In genomic region chr15:74791007-74791406, GRCh38 we compare ENCODE assay signal across 13 cellular contexts. TPM values are rescaled to one million over a fixed set of nuclear protein-coding genes. Genes with fewer than 3 reads are reported as not detected.
DNase-seq lines count a peak whose midpoint lies in the region; ATAC-seq and TF ChIP-seq lines count a peak whose summit lies in the region.
"Had no signal": no experiment of that assay in that cellular context is flagged by ENCODE, and none has a peak within 500 bp of the region (broad histone marks: within the 10 kb centered on the region; RNA-seq: fewer than 3 reads in every experiment).

No MANE protein-coding gene starts in this region.

- peak overlapping the region; percentile 85 for H3K4me3 Mint-ChIP-seq in activated CD4-positive, alpha-beta memory T cell treated with anti-CD3 and anti-CD28 coated beads, Interleukin-2, amount 10 ng/mL, durations not matched to agents 7 days and 5 days
- no peak overlapping the region for H3K4me3 Mint-ChIP-seq in GM23338

- CTCF ChIA-PET in A673 (lab: Charles Lee), result no interaction called here
- CTCF ChIA-PET in activated CD4-positive, alpha-beta memory T cell treated with anti-CD3 and anti-CD28 coated beads, Interleukin-2, amount 10 ng/mL, durations not matched to agents 7 days and 5 days (lab: Charles Lee), result interaction anchor here (1.6 to 38.3 kb wide), 4 partner anchors 4 to 156 kb away, joined by 3 to 1235 read pairs (median 632); partner anchors contain the start of genes CPLX3, CSK and LMAN1L

- H3K27ac ChIP-seq in A673 (ENCODE audit: low read depth, low read length, poor library complexity, severe bottlenecking) (peak overlapping the region; percentile 42), GM23338 (ENCODE audit: low read depth) (no peak overlapping the region)

- H3K36me3 ChIP-seq in A673 (ENCODE audit: insufficient read depth, low read length, poor library complexity, severe bottlenecking), result peaks cover 8% of the 10 kb centered on the region
- no peaks in the 10 kb centered on the region for H3K36me3 ChIP-seq in mucosa of stomach (ENCODE audit: control insufficient read depth, insufficient read depth, low read length)
- no peaks in the 10 kb centered on the region for H3K36me3 ChIP-seq in GM23338 (ENCODE audit: insufficient read depth)
- H3K36me3 ChIP-seq: ovary had no signal

- no peaks in the 10 kb centered on the region for H3K27me3 Mint-ChIP-seq in activated CD4-positive, alpha-beta memory T cell treated with anti-CD3 and anti-CD28 coated beads, Interleukin-2, amount 10 ng/mL, durations not matched to agents 7 days and 5 days
- H3K27me3 Mint-ChIP-seq in GM23338 (ENCODE audit: insufficient read depth, low read depth, poor library complexity), result peaks cover 23% of the 10 kb centered on the region

- no peak overlapping the region for H2AFZ ChIP-seq in GM23338

- TF ChIP-seq CTCF in A673 (conservative IDR thresholded peaks at IDR 0.05; ENCODE audit: low read depth, low read length) (no peak), GM12864 (IDR thresholded peaks at IDR 0.05; ENCODE audit: low read depth, low read length, missing control alignments) (no peak), omental fat pad (IDR thresholded peaks at IDR 0.05) (no peak), GM23338 (conservative IDR thresholded peaks at IDR 0.05; ENCODE audit: low read depth in 2 of 2) (no peak)

- no peak for DNase-seq in A673 (ENCODE audit: low spot score)
- DNase-seq in GM12864 (ENCODE audit: low read depth), result no peak
- DNase-seq in activated CD4-positive, alpha-beta memory T cell treated with anti-CD3 and anti-CD28 coated beads, Interleukin-2, amount 10 ng/mL, durations not matched to agents 7 days and 5 days, result no peak
- DNase-seq in RKO (ENCODE audit: low spot score), result no peak
- no peak for DNase-seq in omental fat pad (ENCODE audit: low spot score)
- no peak for DNase-seq in GM23338 (ENCODE audit: low spot score)
- DNase-seq: Caco-2, NCI-H1417 treated with DMSO at 0.1 percent for 48 hours had no signal

- H3K9ac ChIP-seq in mucosa of stomach (ENCODE audit: low read length), result peak overlapping the region; percentile 61

- peaks cover 46% of the 10 kb centered on the region for H3K4me1 ChIP-seq in A673 (ENCODE audit: insufficient read depth, low read length, poor library complexity, severe bottlenecking)
- peaks cover 78% of the 10 kb centered on the region for H3K4me1 ChIP-seq in mucosa of stomach (ENCODE audit: control insufficient read depth, insufficient read depth, low read length)
- H3K4me1 ChIP-seq in GM23338 (ENCODE audit: insufficient read depth), result peaks cover 25% of the 10 kb centered on the region

- no peaks in the 10 kb centered on the region for H3K9me2 ChIP-seq in GM23338 (ENCODE audit: insufficient read depth)

- no TSS peak for BruUV-seq in A673 (replicated peaks; lab: Mats Ljungman, UMichigan)

- H3K9me3 ChIP-seq in A673 (ENCODE audit: low read depth, low read length, poor library complexity, severe bottlenecking) (no peaks in the 10 kb centered on the region), mucosa of stomach (ENCODE audit: control insufficient read depth, low read length) (no peaks in the 10 kb centered on the region)
- H3K9me3 ChIP-seq: Caco-2, gastroesophageal sphincter, ovary had no signal

- H3F3A ChIP-seq in GM23338 (replicated peaks; ENCODE audit: low read depth), result peaks cover 7% of the 10 kb centered on the region

- POLR2A ChIA-PET in A673 (lab: Charles Lee; ENCODE audit: low non-redundant PET), result no interaction called here
- POLR2A ChIA-PET in activated CD4-positive, alpha-beta memory T cell treated with anti-CD3 and anti-CD28 coated beads, Interleukin-2, amount 10 ng/mL, durations not matched to agents 7 days and 5 days (lab: Charles Lee), result interaction anchor here (2.3 to 35.1 kb wide), 3 partner anchors 5 to 175 kb away, joined by 7 to 1214 read pairs (median 1214); partner anchors contain the start of genes CLK3, CSK and LMAN1L

- no peak overlapping the region for H3K4me2 ChIP-seq in GM23338

- H3K27ac Mint-ChIP-seq in activated CD4-positive, alpha-beta memory T cell treated with anti-CD3 and anti-CD28 coated beads, Interleukin-2, amount 10 ng/mL, durations not matched to agents 7 days and 5 days, result peak overlapping the region; percentile 97
- no peak overlapping the region for H3K27ac Mint-ChIP-seq in GM23338

- no peaks in the 10 kb centered on the region for H3K9me3 Mint-ChIP-seq in activated CD4-positive, alpha-beta memory T cell treated with anti-CD3 and anti-CD28 coated beads, Interleukin-2, amount 10 ng/mL, durations not matched to agents 7 days and 5 days
- no peaks in the 10 kb centered on the region for H3K9me3 Mint-ChIP-seq in GM23338

- intact Hi-C loops in A673 (cut with micrococcal nuclease; ENCODE audit: unreplicated experiment), result no loop called here

- no peak overlapping the region for H3K4me3 ChIP-seq in A673 (ENCODE audit: low read depth, low read length, poor library complexity, severe bottlenecking)
- peak overlapping the region; percentile 62; the same call in 1 of the 2 replicates for H3K4me3 ChIP-seq in GM12864 (ENCODE audit: low read depth, low read length)
- H3K4me3 ChIP-seq in mucosa of stomach (ENCODE audit: low read length), result no peak overlapping the region
- H3K4me3 ChIP-seq in GM23338, result no peak overlapping the region
- H3K4me3 ChIP-seq: gastroesophageal sphincter, ovary had no signal

- H4K20me1 ChIP-seq in GM23338 (replicated peaks; ENCODE audit: insufficient read depth), result peaks cover 56% of the 10 kb centered on the region

- no peak for ATAC-seq in GM21526 (IDR thresholded peaks at IDR 0.05; ENCODE audit: low FRiP score, unreplicated experiment)
- ATAC-seq in omental fat pad (ENCODE audit: low FRiP score), result no peak
- no peak for ATAC-seq in GM23338

- peaks cover 68% of the 10 kb centered on the region for H3K36me3 Mint-ChIP-seq in activated CD4-positive, alpha-beta memory T cell treated with anti-CD3 and anti-CD28 coated beads, Interleukin-2, amount 10 ng/mL, durations not matched to agents 7 days and 5 days (ENCODE audit: low read depth)
- H3K36me3 Mint-ChIP-seq in GM23338 (ENCODE audit: low read depth), result no peaks in the 10 kb centered on the region

- H3K4me1 Mint-ChIP-seq in activated CD4-positive, alpha-beta memory T cell treated with anti-CD3 and anti-CD28 coated beads, Interleukin-2, amount 10 ng/mL, durations not matched to agents 7 days and 5 days, result peaks cover 85% of the 10 kb centered on the region
- peaks cover 31% of the 10 kb centered on the region for H3K4me1 Mint-ChIP-seq in GM23338

- peaks cover 16% of the 10 kb centered on the region for H3K79me2 ChIP-seq in GM23338 (replicated peaks; ENCODE audit: insufficient read depth)

- H3K27me3 ChIP-seq in A673 (replicated peaks; ENCODE audit: insufficient read depth, low read depth, low read length, poor library complexity) (no peaks in the 10 kb centered on the region), mucosa of stomach (ENCODE audit: control insufficient read depth, insufficient read depth, low read length) (no peaks in the 10 kb centered on the region), GM23338 (ENCODE audit: insufficient read depth) (no peaks in the 10 kb centered on the region)
- H3K27me3 ChIP-seq: gastroesophageal sphincter, ovary had no signal

TF ChIP-seq in GM23338, 12 proteins besides CTCF, POLR2A, EP300 and RAD21 (continues in another document):
- TF ChIP-seq JUNB (IDR thresholded peaks at IDR 0.05; ENCODE audit: unreplicated experiment) (no peak), ETS1 (IDR thresholded peaks at IDR 0.05) (no peak)

RNA-seq across cellular contexts. Expression of gene CSK, which starts 9.1 kb away (rescaled TPM):
- total RNA-seq in A673 (2021) (90.8 and 103 TPM in 2 replicates), omental fat pad (10 to 100 TPM; 11.6 to 43.2 (median 28.2) TPM)
- 100 to 1,000 TPM; 330 to 341 TPM for total RNA-seq in activated CD4-positive, alpha-beta memory T cell treated with anti-CD3 and anti-CD28 coated beads, Interleukin-2, amount 10 ng/mL, durations not matched to agents 7 days and 5 days
- 27.5 and 29.9 TPM in 2 replicates for total RNA-seq in GM23338 (2014; rRNA removed; shearing (Covaris generic))
- polyA plus RNA-seq in GM23338 (2016; fragmentation: Nextera tagmentation; extraction: Ambion mirVana), result 13.6 and 16.5 TPM in 2 replicates

RNA-seq across cellular contexts. Expression of gene LMAN1L, which starts 21.6 kb away (rescaled TPM):
- total RNA-seq in A673 (2021), result 0.80 TPM in 1 of 2 replicates, not detected in the other
- under 1 TPM; 0.48 to 0.63 TPM for total RNA-seq in activated CD4-positive, alpha-beta memory T cell treated with anti-CD3 and anti-CD28 coated beads, Interleukin-2, amount 10 ng/mL, durations not matched to agents 7 days and 5 days
- not detected for total RNA-seq in omental fat pad
- total RNA-seq in GM23338 (2014; rRNA removed; shearing (Covaris generic)), result not detected in 2 replicates
- not detected in 2 replicates for polyA plus RNA-seq in GM23338 (2016; fragmentation: Nextera tagmentation; extraction: Ambion mirVana)
- total RNA-seq: Caco-2, ovary, temporal lobe had no signal
- polyA plus RNA-seq: ovary had no signal

RNA-seq across cellular contexts. Expression of gene CPLX3, which starts 35.4 kb away (rescaled TPM):
- total RNA-seq in A673 (2021) (0.17 and 0.28 TPM in 2 replicates), omental fat pad (not detected)
- total RNA-seq in activated CD4-positive, alpha-beta memory T cell treated with anti-CD3 and anti-CD28 coated beads, Interleukin-2, amount 10 ng/mL, durations not matched to agents 7 days and 5 days, result under 1 TPM in 1 of 2 experiments, not detected in 1; 0.18 TPM
- 0.62 and 0.66 TPM in 2 replicates for total RNA-seq in GM23338 (2014; rRNA removed; shearing (Covaris generic))
- 0.21 TPM in 1 of 2 replicates, not detected in the other for polyA plus RNA-seq in GM23338 (2016; fragmentation: Nextera tagmentation; extraction: Ambion mirVana)
- total RNA-seq: Caco-2, gastroesophageal sphincter, ovary had no signal
- polyA plus RNA-seq: ovary had no signal

RNA-seq across cellular contexts. Expression of gene CYP1A2, which starts 42.4 kb away (rescaled TPM):
- total RNA-seq in A673 (2021) (not detected in 2 replicates), omental fat pad (under 1 TPM in 1 of 4 donors, not detected in 3; 0.37 TPM)
- not detected for total RNA-seq in activated CD4-positive, alpha-beta memory T cell treated with anti-CD3 and anti-CD28 coated beads, Interleukin-2, amount 10 ng/mL, durations not matched to agents 7 days and 5 days
- total RNA-seq in GM23338 (2014; rRNA removed; shearing (Covaris generic)), result not detected in 2 replicates
- not detected in 2 replicates for polyA plus RNA-seq in GM23338 (2016; fragmentation: Nextera tagmentation; extraction: Ambion mirVana)
- total RNA-seq: Caco-2, gastroesophageal sphincter, temporal lobe had no signal
- polyA plus RNA-seq: ovary had no signal

RNA-seq across cellular contexts. Expression of gene ULK3, which starts 51.9 kb away (rescaled TPM):
- total RNA-seq in A673 (2021) (53.3 and 58.3 TPM in 2 replicates), omental fat pad (10 to 100 TPM; 23.2 to 52.6 (median 41.4) TPM)
- 10 to 100 TPM; 74.9 to 84.2 TPM for total RNA-seq in activated CD4-positive, alpha-beta memory T cell treated with anti-CD3 and anti-CD28 coated beads, Interleukin-2, amount 10 ng/mL, durations not matched to agents 7 days and 5 days
- 32.6 and 35.4 TPM in 2 replicates for total RNA-seq in GM23338 (2014; rRNA removed; shearing (Covaris generic))
- 19.3 and 20.3 TPM in 2 replicates for polyA plus RNA-seq in GM23338 (2016; fragmentation: Nextera tagmentation; extraction: Ambion mirVana)
